ENCODE assay signal across 10 cellular contexts in the genomic region with DNA sequence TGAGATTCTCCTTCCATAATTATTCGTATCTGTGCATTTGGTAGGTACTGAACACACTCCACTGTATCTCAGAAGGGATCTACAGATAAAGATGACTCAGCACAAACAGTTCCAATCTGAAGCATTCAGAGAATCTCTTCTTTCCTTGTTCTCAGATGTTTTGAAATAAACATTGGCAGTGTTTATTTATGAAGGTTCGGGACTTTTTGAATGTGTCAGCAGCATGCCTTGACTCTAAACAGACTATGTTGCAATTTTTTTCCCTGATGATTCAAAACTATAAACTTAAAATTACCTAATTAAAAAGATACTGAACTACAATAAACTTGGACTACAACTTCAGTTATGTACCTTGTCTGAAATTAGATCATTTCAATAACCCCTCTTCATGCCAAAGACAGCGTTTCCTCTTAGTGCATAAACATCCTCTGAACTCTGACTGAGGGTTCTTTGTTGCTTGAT.
A peak's percentile ranks its signal among the peaks of the same experiment; 100 is the strongest.
DNase-seq lines count a peak whose midpoint lies in the region; ATAC-seq and TF ChIP-seq lines count a peak whose summit lies in the region.
"Had no signal": no experiment of that assay in that cellular context is flagged by ENCODE, and none has a peak within 500 bp of the region (broad histone marks: within the 10 kb centered on the region; RNA-seq: fewer than 3 reads in every experiment).

No MANE protein-coding gene starts in this region.

- H3K27me3 ChIP-seq in body of pancreas (no peaks in the 10 kb centered on the region), left lung (no peaks in the 10 kb centered on the region), upper lobe of right lung (no peaks in the 10 kb centered on the region), MG63 (no peaks in the 10 kb centered on the region)

- peaks cover 6 to 15% of the 10 kb centered on the region in 2 donors for H3K9me3 Mint-ChIP-seq in activated naive CD4-positive, alpha-beta T cell treated with anti-CD3 and anti-CD28 coated beads, Interleukin-2, amount 50 U/mL, for 72 hours
- H3K9me3 Mint-ChIP-seq in activated naive CD4-positive, alpha-beta T cell treated with anti-CD3 and anti-CD28 coated beads for 36 hours, result no peaks in the 10 kb centered on the region
- no peaks in the 10 kb centered on the region for H3K9me3 Mint-ChIP-seq in activated CD8-positive, alpha-beta memory T cell treated with anti-CD3 and anti-CD28 coated beads, Interleukin-2, amount 10 ng/mL, durations not matched to agents 7 days and 5 days (ENCODE audit: low read depth)

- H3K36me3 ChIP-seq in body of pancreas (replicated peaks in 1 of 2; ENCODE audit: insufficient read depth in 1 of 2, low read depth in 2 of 2) (no peaks in the 10 kb centered on the region), left lung (no peaks in the 10 kb centered on the region), upper lobe of right lung (no peaks in the 10 kb centered on the region), MG63 (no peaks in the 10 kb centered on the region)

- TF ChIP-seq CTCF in body of pancreas (IDR thresholded peaks at IDR 0.05) (no peak), left lung (IDR thresholded peaks at IDR 0.05) (no peak), upper lobe of right lung (IDR thresholded peaks at IDR 0.05) (no peak)

- TF ChIP-seq POLR2A in body of pancreas (IDR thresholded peaks at IDR 0.05), result no peak

- intact Hi-C loops in activated naive CD4-positive, alpha-beta T cell treated with anti-CD3 and anti-CD28 coated beads for 36 hours (cut with micrococcal nuclease), result loop anchor here (1.0 to 5.0 kb wide), 4 partner anchors 10 to 192 kb away; no protein-coding TSS in a partner anchor
- intact Hi-C loops in body of pancreas (cut with DNase I), result no loop called here
- intact Hi-C loops in left lung (cut with DNase I), result no loop called here
- intact Hi-C loops in upper lobe of right lung (cut with DNase I), result no loop called here

- DNase-seq in activated naive CD4-positive, alpha-beta T cell treated with anti-CD3 and anti-CD28 coated beads, Interleukin-2, amount 50 U/mL, for 72 hours (ENCODE audit: low spot score in 2 of 2), result no peak
- DNase-seq in activated naive CD4-positive, alpha-beta T cell treated with anti-CD3 and anti-CD28 coated beads for 36 hours, result no peak
- DNase-seq in body of pancreas (no peak), left lung (no peak), upper lobe of right lung (no peak), MG63 (no peak)
- DNase-seq in activated CD8-positive, alpha-beta memory T cell treated with anti-CD3 and anti-CD28 coated beads, Interleukin-2, amount 10 ng/mL, durations not matched to agents 7 days and 5 days, result no peak
- DNase-seq: foreskin melanocyte, NCI-H82 had no signal

- 37 to 41% methylated on average over 3 of the region's 3 CpGs for WGBS in body of pancreas, 2 donors

- H3K4me1 Mint-ChIP-seq in activated naive CD4-positive, alpha-beta T cell treated with anti-CD3 and anti-CD28 coated beads for 36 hours (ENCODE audit: low read depth), result peaks cover 28% of the 10 kb centered on the region
- no peaks in the 10 kb centered on the region for H3K4me1 Mint-ChIP-seq in activated CD8-positive, alpha-beta memory T cell treated with anti-CD3 and anti-CD28 coated beads, Interleukin-2, amount 10 ng/mL, durations not matched to agents 7 days and 5 days

- H3K27ac ChIP-seq in body of pancreas (peak overlapping the region in 1 of 4 donors; percentile 5), left lung (peak overlapping the region; percentile 49 to 59), upper lobe of right lung (no peak overlapping the region)

- ATAC-seq in activated naive CD4-positive, alpha-beta T cell treated with anti-CD3 and anti-CD28 coated beads, Interleukin-2, amount 50 U/mL, for 72 hours, result peak in 1 of 2 donors; percentile 31
- ATAC-seq in body of pancreas (peak; percentile 69), left lung (peak; percentile 59), upper lobe of right lung (peak; percentile 29), GM18498 (IDR thresholded peaks at IDR 0.05; ENCODE audit: unreplicated experiment) (no peak)
- no peak for ATAC-seq in activated CD8-positive, alpha-beta memory T cell treated with anti-CD3 and anti-CD28 coated beads, Interleukin-2, amount 10 ng/mL, durations not matched to agents 7 days and 5 days

- H3K9me3 ChIP-seq in body of pancreas, result no peaks in the 10 kb centered on the region
- H3K9me3 ChIP-seq in left lung, result no peaks in the 10 kb centered on the region
- H3K9me3 ChIP-seq in upper lobe of right lung, result no peaks in the 10 kb centered on the region
- no peaks in the 10 kb centered on the region; the same call in 1 of the 2 replicates for H3K9me3 ChIP-seq in MG63

- CTCF ChIA-PET in activated naive CD4-positive, alpha-beta T cell treated with anti-CD3 and anti-CD28 coated beads for 36 hours (lab: Charles Lee), result interaction anchor here (1.1 kb wide), 1 partner anchor 9 kb away, joined by 3 read pairs; no protein-coding TSS in a partner anchor
- CTCF ChIA-PET in activated CD8-positive, alpha-beta memory T cell treated with anti-CD3 and anti-CD28 coated beads, Interleukin-2, amount 10 ng/mL, durations not matched to agents 7 days and 5 days (lab: Charles Lee), result no interaction called here

- H3K27me3 Mint-ChIP-seq in activated naive CD4-positive, alpha-beta T cell treated with anti-CD3 and anti-CD28 coated beads for 36 hours (ENCODE audit: low read depth), result no peaks in the 10 kb centered on the region
- H3K27me3 Mint-ChIP-seq in activated CD8-positive, alpha-beta memory T cell treated with anti-CD3 and anti-CD28 coated beads, Interleukin-2, amount 10 ng/mL, durations not matched to agents 7 days and 5 days, result no peaks in the 10 kb centered on the region

- no peak overlapping the region for H3K4me3 Mint-ChIP-seq in activated naive CD4-positive, alpha-beta T cell treated with anti-CD3 and anti-CD28 coated beads for 36 hours
- H3K4me3 Mint-ChIP-seq in activated CD8-positive, alpha-beta memory T cell treated with anti-CD3 and anti-CD28 coated beads, Interleukin-2, amount 10 ng/mL, durations not matched to agents 7 days and 5 days, result no peak overlapping the region

- H3K36me3 Mint-ChIP-seq in activated naive CD4-positive, alpha-beta T cell treated with anti-CD3 and anti-CD28 coated beads, Interleukin-2, amount 50 U/mL, for 72 hours, result peaks cover 7 to 41% of the 10 kb centered on the region in 2 donors
- no peaks in the 10 kb centered on the region for H3K36me3 Mint-ChIP-seq in activated naive CD4-positive, alpha-beta T cell treated with anti-CD3 and anti-CD28 coated beads for 36 hours (ENCODE audit: low read depth)
- no peaks in the 10 kb centered on the region for H3K36me3 Mint-ChIP-seq in activated CD8-positive, alpha-beta memory T cell treated with anti-CD3 and anti-CD28 coated beads, Interleukin-2, amount 10 ng/mL, durations not matched to agents 7 days and 5 days

- H3K4me3 ChIP-seq in body of pancreas, result no peak overlapping the region
- H3K4me3 ChIP-seq in left lung, result no peak overlapping the region
- no peak overlapping the region for H3K4me3 ChIP-seq in upper lobe of right lung
- no peak overlapping the region for H3K4me3 ChIP-seq in MG63

- peak overlapping the region; percentile 2 to 12 for H3K27ac Mint-ChIP-seq in activated naive CD4-positive, alpha-beta T cell treated with anti-CD3 and anti-CD28 coated beads, Interleukin-2, amount 50 U/mL, for 72 hours
- H3K27ac Mint-ChIP-seq in activated naive CD4-positive, alpha-beta T cell treated with anti-CD3 and anti-CD28 coated beads for 36 hours, result no peak overlapping the region
- no peak overlapping the region for H3K27ac Mint-ChIP-seq in activated CD8-positive, alpha-beta memory T cell treated with anti-CD3 and anti-CD28 coated beads, Interleukin-2, amount 10 ng/mL, durations not matched to agents 7 days and 5 days

- H3K4me1 ChIP-seq in body of pancreas, result no peaks in the 10 kb centered on the region
- peaks cover 11 to 24% of the 10 kb centered on the region in 2 donors for H3K4me1 ChIP-seq in left lung
- peaks cover 24% of the 10 kb centered on the region for H3K4me1 ChIP-seq in upper lobe of right lung

Comparison
In these comparisons a context has a peak if more than half of its experiments do, and no peak if none do; other contexts are left out.
1. H3K27ac Mint-ChIP-seq: peak in activated naive CD4-positive, alpha-beta T cell treated with anti-CD3 and anti-CD28 coated beads, Interleukin-2, amount 50 U/mL, for 72 hours (2 of 2); none in activated naive CD4-positive, alpha-beta T cell treated with anti-CD3 and anti-CD28 coated beads for 36 hours (single experiment) and activated CD8-positive, alpha-beta memory T cell treated with anti-CD3 and anti-CD28 coated beads, Interleukin-2, amount 10 ng/mL, durations not matched to agents 7 days and 5 days (single experiment).
2. ATAC-seq: peak in body of pancreas (single experiment), left lung (single experiment) and upper lobe of right lung (single experiment); none in GM18498 (single experiment) and activated CD8-positive, alpha-beta memory T cell treated with anti-CD3 and anti-CD28 coated beads, Interleukin-2, amount 10 ng/mL, durations not matched to agents 7 days and 5 days (single experiment).